Comparison of ENCODE assay signal across 16 cellular contexts in the genomic region with DNA sequence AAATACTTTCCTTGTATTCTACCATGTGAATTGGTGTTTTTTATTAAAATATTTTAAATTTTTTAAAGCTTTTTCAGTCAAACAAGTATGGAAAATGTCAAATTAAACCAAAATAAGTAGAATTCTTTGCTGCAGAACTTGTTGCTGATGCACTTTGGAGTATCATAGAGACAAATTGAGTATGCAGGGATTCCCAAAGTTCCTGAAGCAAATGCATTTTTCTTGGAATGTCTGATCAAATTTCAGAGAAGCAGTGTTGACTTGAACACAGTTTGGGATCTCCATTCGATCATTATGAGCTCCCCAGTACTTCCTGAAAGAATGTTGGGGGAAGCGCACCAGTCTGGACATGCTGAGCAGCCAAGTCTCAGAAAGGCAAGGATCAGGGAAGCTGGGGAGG.
DNase-seq lines count a peak whose midpoint lies in the region; ATAC-seq, FAIRE-seq and TF ChIP-seq lines count a peak whose summit lies in the region.
"Had no signal": no experiment of that assay in that cellular context is flagged by ENCODE, and none has a peak within 500 bp of the region (broad histone marks: within the 10 kb centered on the region; RNA-seq: fewer than 3 reads in every experiment).

No MANE protein-coding gene starts in this region.

- no peak overlapping the region for H3K4me3 Mint-ChIP-seq in astrocyte (ENCODE audit: unreplicated experiment)
- H3K4me3 Mint-ChIP-seq: B cell; CD4-positive, alpha-beta T cell; GM23338 had no signal

- no peak for TF ChIP-seq RAD21 in SK-N-SH (IDR thresholded peaks at IDR 0.05; ENCODE audit: low read length)

- TF ChIP-seq CTCF in SK-N-SH (IDR thresholded peaks at IDR 0.05) (no peak), astrocyte (IDR thresholded peaks at IDR 0.05; ENCODE audit: insufficient read depth, low read depth, low read length) (no peak), esophagus squamous epithelium (IDR thresholded peaks at IDR 0.05) (no peak), GM10248 (IDR thresholded peaks at IDR 0.05; ENCODE audit: control extremely low read depth, extremely low read depth, low read depth, missing control alignments) (no peak)

- H3K27me3 ChIP-seq in SK-N-SH (ENCODE audit: insufficient read depth) (no peaks in the 10 kb centered on the region), astrocyte (ENCODE audit: insufficient read depth, low read length) (peaks cover 4% of the 10 kb centered on the region), esophagus squamous epithelium (peaks cover 0 to 7% (median 0%) of the 10 kb centered on the region in 4 donors)

- peaks cover 6% of the 10 kb centered on the region for H3K9me3 Mint-ChIP-seq in astrocyte (ENCODE audit: unreplicated experiment)
- H3K9me3 Mint-ChIP-seq: CD4-positive, alpha-beta T cell; GM23338 had no signal

- H3K27ac Mint-ChIP-seq in astrocyte (ENCODE audit: unreplicated experiment) = no peak overlapping the region
- H3K27ac Mint-ChIP-seq: B cell; CD4-positive, alpha-beta T cell; GM23338 had no signal

- H3K36me3 Mint-ChIP-seq in astrocyte (ENCODE audit: low read depth, unreplicated experiment) = no peaks in the 10 kb centered on the region

- H3K9ac ChIP-seq in SK-N-SH = no peak overlapping the region
- no peak overlapping the region for H3K9ac ChIP-seq in astrocyte (ENCODE audit: low read length)

- no peaks in the 10 kb centered on the region for H3K9me2 ChIP-seq in SK-N-SH

- TF ChIP-seq POLR2A in esophagus squamous epithelium (IDR thresholded peaks at IDR 0.05) = no peak

- H3K4me2 ChIP-seq in SK-N-SH (no peak overlapping the region), astrocyte (ENCODE audit: low read length) (no peak overlapping the region)
- H3K4me2 ChIP-seq: GM23338 had no signal

- TF ChIP-seq EP300 in SK-N-SH (IDR thresholded peaks at IDR 0.05; ENCODE audit: borderline replicate concordance in 1 of 2, low read depth in 1 of 2, low read length in 1 of 2) = no peak

- H3K4me3 ChIP-seq in SK-N-SH (ENCODE audit: low read depth in 2 of 2, low read length in 1 of 2) (no peak overlapping the region), astrocyte (ENCODE audit: insufficient read depth, low read depth, low read length) (no peak overlapping the region), esophagus squamous epithelium (no peak overlapping the region)
- H3K4me3 ChIP-seq: GM23338 had no signal

- H3K4me1 ChIP-seq in SK-N-SH (ENCODE audit: control insufficient read depth in 1 of 2, insufficient read depth in 2 of 2, low read depth in 1 of 2, low read length in 1 of 2) = peaks cover 12 to 18% of the 10 kb centered on the region in 2 experiments; a peak in 2 of 4 replicates
- H3K4me1 ChIP-seq in astrocyte (ENCODE audit: insufficient read depth, low read length) = peaks cover 8% of the 10 kb centered on the region
- H3K4me1 ChIP-seq in esophagus squamous epithelium = peaks cover 0 to 17% (median 0%) of the 10 kb centered on the region in 3 donors

- DNase-seq in SK-N-SH (no peak), astrocyte (ENCODE audit: low read depth) (peak; percentile 18), epithelial cell of prostate (ENCODE audit: low read depth, low spot score) (no peak), esophagus squamous epithelium (lab: John Stamatoyannopoulos, UW) (no peak), GM10248 (ENCODE audit: extremely low spot score) (no peak)
- DNase-seq: C1 segment of cervical spinal cord; Calu3; CD4-positive, alpha-beta T cell; DMS 273 treated with DMSO at 0.1 percent for 48 hours; H7 had no signal

- peaks cover 32% of the 10 kb centered on the region for H3K4me1 Mint-ChIP-seq in astrocyte (ENCODE audit: low read depth, unreplicated experiment)
- H3K4me1 Mint-ChIP-seq: GM23338 had no signal

- H3K27me3 Mint-ChIP-seq in astrocyte (ENCODE audit: low read depth, unreplicated experiment) = peaks cover 20% of the 10 kb centered on the region
- H3K27me3 Mint-ChIP-seq: B cell; CD4-positive, alpha-beta T cell had no signal

- FAIRE-seq in astrocyte (lab: Jason Lieb, UNC) = no peak
- FAIRE-seq: GM12891 had no signal

- H3K36me3 ChIP-seq in SK-N-SH (replicated peaks in 1 of 2; ENCODE audit: control insufficient read depth in 1 of 2, insufficient read depth in 2 of 2, low read length in 1 of 2) (no peaks in the 10 kb centered on the region), astrocyte (ENCODE audit: insufficient read depth, low read length) (no peaks in the 10 kb centered on the region), esophagus squamous epithelium (no peaks in the 10 kb centered on the region)

- H3K79me2 ChIP-seq in SK-N-SH (ENCODE audit: insufficient read depth) (no peaks in the 10 kb centered on the region), astrocyte (ENCODE audit: insufficient read depth, low read length) (no peaks in the 10 kb centered on the region)

- H3K9me3 ChIP-seq in SK-N-SH = no peaks in the 10 kb centered on the region
- no peaks in the 10 kb centered on the region for H3K9me3 ChIP-seq in astrocyte (ENCODE audit: insufficient read depth, low read depth, low read length)
- H3K9me3 ChIP-seq in esophagus squamous epithelium = no peaks in the 10 kb centered on the region

- 73% methylated on average over 2 of the region's 2 CpGs for WGBS in SK-N-SH (ENCODE audit: low lambda C conversion rate)
- WGBS in esophagus squamous epithelium, 2 donors = 65 to 69% methylated on average over 2 of the region's 2 CpGs

- intact Hi-C loops in esophagus squamous epithelium (cut with DNase I) = no loop called here

- no peak overlapping the region for H2AFZ ChIP-seq in SK-N-SH (ENCODE audit: low read depth)
- H2AFZ ChIP-seq in astrocyte (ENCODE audit: low read depth, low read length) = no peak overlapping the region
- H2AFZ ChIP-seq: GM23338 had no signal

- ATAC-seq in SK-N-SH treated with all-trans-retinoic acid at 6 μM for 48 hours (peak; percentile 32; the same call in 2 of the 3 replicates), HG02981 (IDR thresholded peaks at IDR 0.05; ENCODE audit: unreplicated experiment) (no peak)
- ATAC-seq: GM23338 had no signal

- H3F3A ChIP-seq in SK-N-SH (replicated peaks; ENCODE audit: insufficient read depth) = peaks cover 7% of the 10 kb centered on the region

- no peak overlapping the region for H3K27ac ChIP-seq in SK-N-SH (ENCODE audit: low read depth in 2 of 2, low read length in 1 of 2)
- H3K27ac ChIP-seq in astrocyte (ENCODE audit: low read depth, low read length) = no peak overlapping the region
- H3K27ac ChIP-seq in epithelial cell of prostate = peak overlapping the region; percentile 98
- no peak overlapping the region for H3K27ac ChIP-seq in esophagus squamous epithelium
- H3K27ac ChIP-seq: 22Rv1 had no signal

- POLR2A ChIA-PET in SK-N-SH (lab: Yijun Ruan, JAX) = no interaction called here
- POLR2A ChIA-PET in GM10248 (lab: Yijun Ruan, JAX) = no interaction called here

- H4K20me1 ChIP-seq in SK-N-SH (ENCODE audit: insufficient read depth) (no peaks in the 10 kb centered on the region), astrocyte (ENCODE audit: insufficient read depth, low read length) (no peaks in the 10 kb centered on the region)

- CTCF ChIA-PET in SK-N-SH (lab: Yijun Ruan, JAX) (interaction anchor here (1.4 to 3.5 kb wide), 4 partner anchors 9 to 355 kb away, joined by 4 to 12 read pairs (median 6); no protein-coding TSS in a partner anchor), GM10248 (lab: Yijun Ruan, JAX) (interaction anchor here (0.7 to 4.4 kb wide), 5 partner anchors 9 to 356 kb away, joined by 3 to 22 read pairs (median 7); no protein-coding TSS in a partner anchor)

TF ChIP-seq in SK-N-SH treated with all-trans-retinoic acid at 6 μM for 48 hours, 23 proteins besides CTCF, POLR2A, EP300 and RAD21 (continues in another document):
- TF ChIP-seq, protein P1, sequence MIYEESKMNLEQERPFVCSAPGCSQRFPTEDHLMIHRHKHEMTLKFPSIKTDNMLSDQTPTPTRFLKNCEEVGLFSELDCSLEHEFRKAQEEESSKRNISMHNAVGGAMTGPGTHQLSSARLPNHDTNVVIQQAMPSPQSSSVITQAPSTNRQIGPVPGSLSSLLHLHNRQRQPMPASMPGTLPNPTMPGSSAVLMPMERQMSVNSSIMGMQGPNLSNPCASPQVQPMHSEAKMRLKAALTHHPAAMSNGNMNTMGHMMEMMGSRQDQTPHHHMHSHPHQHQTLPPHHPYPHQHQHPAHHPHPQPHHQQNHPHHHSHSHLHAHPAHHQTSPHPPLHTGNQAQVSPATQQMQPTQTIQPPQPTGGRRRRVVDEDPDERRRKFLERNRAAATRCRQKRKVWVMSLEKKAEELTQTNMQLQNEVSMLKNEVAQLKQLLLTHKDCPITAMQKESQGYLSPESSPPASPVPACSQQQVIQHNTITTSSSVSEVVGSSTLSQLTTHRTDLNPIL (CRISPR knock-in tag; IDR thresholded peaks at IDR 0.05; ENCODE audit: low read depth) = no peak
- no peak for TF ChIP-seq TOX (CRISPR knock-in tag; IDR thresholded peaks at IDR 0.05; ENCODE audit: borderline replicate concordance)
- no peak for TF ChIP-seq ZNF565 (CRISPR knock-in tag; conservative IDR thresholded peaks at IDR 0.05; ENCODE audit: low read depth)
- TF ChIP-seq ISL1 (CRISPR knock-in tag; IDR thresholded peaks at IDR 0.05) = no peak
- no peak for TF ChIP-seq PPARA (CRISPR knock-in tag; IDR thresholded peaks at IDR 0.05; ENCODE audit: borderline replicate concordance)
- TF ChIP-seq ZNF8 (CRISPR knock-in tag; IDR thresholded peaks at IDR 0.05) = no peak
- TF ChIP-seq RARB (CRISPR knock-in tag; IDR thresholded peaks at IDR 0.05) = no peak
- TF ChIP-seq BACH2 (CRISPR knock-in tag; IDR thresholded peaks at IDR 0.05; ENCODE audit: borderline replicate concordance) = no peak

TF ChIP-seq in SK-N-SH, 30 proteins besides CTCF, POLR2A, EP300 and RAD21 (continues in another document):
- TF ChIP-seq RFX5 (IDR thresholded peaks at IDR 0.05; ENCODE audit: low read length) = no peak
- no peak for TF ChIP-seq CHD2 (IDR thresholded peaks at IDR 0.05; ENCODE audit: low read length, partially characterized antibody)
- no peak for TF ChIP-seq ELF1 (IDR thresholded peaks at IDR 0.05)
- no peak for TF ChIP-seq GATA2 (CRISPR knock-in tag; IDR thresholded peaks at IDR 0.05)
- no peak for TF ChIP-seq YY1 (IDR thresholded peaks at IDR 0.05; ENCODE audit: low read depth)
